In genomic region chr4:169851750-169852149, GRCh38 we compare ENCODE assay signal across 20 cellular contexts.
DNase-seq lines count a peak whose midpoint lies in the region; ATAC-seq, FAIRE-seq and TF ChIP-seq lines count a peak whose summit lies in the region.
"Had no signal": no experiment of that assay in that cellular context is flagged by ENCODE, and none has a peak within 500 bp of the region (broad histone marks: within the 10 kb centered on the region; RNA-seq: fewer than 3 reads in every experiment).

No MANE protein-coding gene starts in this region.

- no peak for ATAC-seq in HG02840 (IDR thresholded peaks at IDR 0.05; ENCODE audit: low FRiP score, unreplicated experiment)
- ATAC-seq: CD8-positive, alpha-beta T cell; GM12878; GM23338; HCT116 had no signal

- intact Hi-C loops in kidney (cut with DNase I) = no loop called here
- intact Hi-C loops in thyroid gland (cut with DNase I) = no loop called here

- TF ChIP-seq CTCF in kidney (IDR thresholded peaks at IDR 0.05; ENCODE audit: borderline replicate concordance, extremely low read depth, insufficient read depth) = no peak
- TF ChIP-seq CTCF in thyroid gland (IDR thresholded peaks at IDR 0.05) = no peak

- H3K27ac ChIP-seq in kidney (ENCODE audit: low read depth in 2 of 2, low read length in 2 of 2) (no peak overlapping the region), thyroid gland (no peak overlapping the region)
- H3K27ac ChIP-seq: BLaER1, C4-2B had no signal

- H3K9ac ChIP-seq in kidney (ENCODE audit: low read length in 2 of 2) = no peak overlapping the region
- H3K9ac ChIP-seq: BLaER1 had no signal

- H3K4me1 ChIP-seq in kidney (ENCODE audit: control insufficient read depth in 1 of 2, insufficient read depth in 1 of 2, low read depth in 1 of 2, low read length in 2 of 2) = no peaks in the 10 kb centered on the region
- H3K4me1 ChIP-seq in thyroid gland = peaks cover 11 to 13% of the 10 kb centered on the region in 2 donors
- H3K4me1 ChIP-seq: BLaER1, Caco-2 had no signal

- WGBS in thyroid gland, 2 donors = 91 to 97% methylated on average over 3 of the region's 3 CpGs

- no peak for TF ChIP-seq POLR2A in thyroid gland (IDR thresholded peaks at IDR 0.05)

- DNase-seq in kidney = no peak
- no peak for DNase-seq in NCI-H2227 (lab: John Stamatoyannopoulos, UW; ENCODE audit: unreplicated experiment)
- no peak for DNase-seq in thyroid gland
- DNase-seq in activated CD4-positive, alpha-beta T cell treated with anti-CD3 and anti-CD28 coated beads, Interleukin-2, amount 50 U/mL, for 4 hours = no peak
- DNase-seq: Caco-2; CD4-positive, CD25-positive, alpha-beta regulatory T cell; CD8-positive, alpha-beta T cell; DMS153; DND-41; GDM1; H9 had no signal

- FAIRE-seq in TTC549 (lab: Jason Lieb, UNC) = peak; percentile 26
- peak; percentile 74 for FAIRE-seq in colon (lab: Jason Lieb, UNC)
- FAIRE-seq in kidney (lab: Jason Lieb, UNC) = peak; percentile 77
- FAIRE-seq: GM12878, GM19239 had no signal

- no peaks in the 10 kb centered on the region for H3K27me3 ChIP-seq in thyroid gland
- H3K27me3 ChIP-seq: BLaER1 had no signal

- no peak overlapping the region for H3K4me3 ChIP-seq in kidney (ENCODE audit: low read length in 2 of 2)
- no peak overlapping the region for H3K4me3 ChIP-seq in thyroid gland (replicated peaks in 1 of 3)
- H3K4me3 ChIP-seq: BLaER1, GM12878, GM23338 had no signal

- H3K9me3 ChIP-seq in kidney (ENCODE audit: control insufficient read depth in 1 of 2, low read length in 2 of 2) (no peaks in the 10 kb centered on the region), thyroid gland (no peaks in the 10 kb centered on the region)
- H3K9me3 ChIP-seq: BLaER1, Caco-2 had no signal

- H3K36me3 ChIP-seq in kidney (ENCODE audit: control insufficient read depth in 1 of 2, insufficient read depth in 2 of 2, low read length in 2 of 2) (no peaks in the 10 kb centered on the region), thyroid gland (no peaks in the 10 kb centered on the region)
- H3K36me3 ChIP-seq: BLaER1 had no signal
